ENCODE assay signal across 12 cellular contexts in the genomic region with DNA sequence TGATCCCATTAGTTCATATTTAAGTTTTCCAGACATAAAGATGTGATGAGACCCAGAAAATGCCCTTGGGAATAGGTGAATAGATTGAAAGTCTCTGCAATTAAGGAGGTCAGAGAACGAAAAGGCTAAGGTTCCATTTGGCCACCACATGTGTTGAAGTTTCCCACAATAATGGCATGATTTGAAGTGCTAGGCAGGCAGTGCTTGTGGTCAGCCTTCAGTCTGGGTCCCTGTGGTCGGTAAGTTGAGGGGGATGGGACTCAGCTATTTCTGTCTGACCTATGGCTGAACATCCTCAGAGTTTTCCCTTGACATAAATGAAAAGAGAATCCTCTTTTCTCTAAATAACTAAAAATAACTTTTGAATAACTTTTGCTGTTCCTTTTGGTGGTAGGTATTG.
DNase-seq lines count a peak whose midpoint lies in the region; ATAC-seq and TF ChIP-seq lines count a peak whose summit lies in the region.
"Had no signal": no experiment of that assay in that cellular context is flagged by ENCODE, and none has a peak within 500 bp of the region (broad histone marks: within the 10 kb centered on the region; RNA-seq: fewer than 3 reads in every experiment).

No MANE protein-coding gene starts in this region.

- H3K9ac ChIP-seq in DND-41 (ENCODE audit: low read depth, low read length): no peak overlapping the region

- H3K27me3 ChIP-seq in DND-41 (ENCODE audit: insufficient read depth, low read length, poor library complexity) (no peaks in the 10 kb centered on the region), esophagus muscularis mucosa (no peaks in the 10 kb centered on the region), PC-9 (ENCODE audit: insufficient read depth, low read depth) (no peaks in the 10 kb centered on the region)

- H3K9me3 ChIP-seq in DND-41 (ENCODE audit: insufficient read depth, low read length, severe bottlenecking) (no peaks in the 10 kb centered on the region), esophagus muscularis mucosa (no peaks in the 10 kb centered on the region), PC-9 (ENCODE audit: insufficient read depth, low read depth) (no peaks in the 10 kb centered on the region)
- H3K9me3 ChIP-seq: A549, HAP-1 had no signal

- ATAC-seq in DND-41 (ENCODE audit: insufficient read depth, low read depth): no peak
- ATAC-seq: A549, HepG2 had no signal

- BruUV-seq in PC-9 (replicated peaks; lab: Mats Ljungman, UMichigan): no TSS peak

- no peaks in the 10 kb centered on the region for H3K36me3 Mint-ChIP-seq in glutamatergic neuron (ENCODE audit: unreplicated experiment)

- CTCF ChIA-PET in PC-9 (lab: Charles Lee): no interaction called here

- H3K9me3 Mint-ChIP-seq in glutamatergic neuron (ENCODE audit: unreplicated experiment): peaks cover 6% of the 10 kb centered on the region
- H3K9me3 Mint-ChIP-seq: CD4-positive, CD25-positive, alpha-beta regulatory T cell had no signal

- no peak overlapping the region for H2AFZ ChIP-seq in DND-41 (ENCODE audit: low read depth, low read length)
- H2AFZ ChIP-seq in PC-9: no peak overlapping the region

- no peak overlapping the region for H3K27ac Mint-ChIP-seq in glutamatergic neuron (ENCODE audit: unreplicated experiment)
- H3K27ac Mint-ChIP-seq: CD4-positive, CD25-positive, alpha-beta regulatory T cell had no signal

- no peak for DNase-seq in DND-41
- peak; percentile 16 for DNase-seq in OCI-M1 (lab: John Stamatoyannopoulos, UW)
- DNase-seq in glutamatergic neuron: no peak
- no peak for DNase-seq in dedifferentiated amniotic fluid mesenchymal stem cell (ENCODE audit: extremely low spot score)
- DNase-seq in esophagus muscularis mucosa (ENCODE audit: extremely low spot score): no peak
- DNase-seq in PC-9: no peak
- DNase-seq in NCI-H69 (lab: John Stamatoyannopoulos, UW): no peak
- DNase-seq: CD4-positive, CD25-positive, alpha-beta regulatory T cell; GDM1 had no signal

- no peak for TF ChIP-seq POLR2A in esophagus muscularis mucosa (IDR thresholded peaks at IDR 0.05; ENCODE audit: low read depth)

- H3K4me1 Mint-ChIP-seq in glutamatergic neuron (ENCODE audit: low read depth, unreplicated experiment): peaks cover 53% of the 10 kb centered on the region

- intact Hi-C loops in esophagus muscularis mucosa (cut with DNase I): no loop called here
- intact Hi-C loops in PC-9 (cut with micrococcal nuclease; ENCODE audit: unreplicated experiment): no loop called here

- peaks cover 91% of the 10 kb centered on the region for H3K4me1 ChIP-seq in DND-41 (ENCODE audit: insufficient read depth, low read length)
- H3K4me1 ChIP-seq in esophagus muscularis mucosa: peaks cover 0 to 7% (median under 1%) of the 10 kb centered on the region in 4 donors
- H3K4me1 ChIP-seq in PC-9 (replicated peaks; ENCODE audit: insufficient read depth): no peaks in the 10 kb centered on the region
- H3K4me1 ChIP-seq: HAP-1 had no signal

- H3F3A ChIP-seq in PC-9 (ENCODE audit: insufficient read depth, low read depth): no peaks in the 10 kb centered on the region

- POLR2A ChIA-PET in PC-9 (lab: Charles Lee; ENCODE audit: unreplicated experiment): no interaction called here

- H3K9me2 ChIP-seq in PC-9 (ENCODE audit: insufficient read depth): no peaks in the 10 kb centered on the region

- H3K27ac ChIP-seq in DND-41 (ENCODE audit: low read length) (peak overlapping the region; percentile 47), esophagus muscularis mucosa (replicated peaks in 1 of 4) (no peak overlapping the region), PC-9 (no peak overlapping the region)
- H3K27ac ChIP-seq: A549 had no signal

- peak overlapping the region; percentile 64 for H3K4me3 Mint-ChIP-seq in glutamatergic neuron (ENCODE audit: unreplicated experiment)
- H3K4me3 Mint-ChIP-seq: CD4-positive, CD25-positive, alpha-beta regulatory T cell had no signal

- WGBS in esophagus muscularis mucosa: 88% methylated on average over 2 of the region's 2 CpGs

- H3K4me2 ChIP-seq in DND-41 (ENCODE audit: insufficient read depth, low read length) (no peak overlapping the region), PC-9 (no peak overlapping the region)
- H3K4me2 ChIP-seq: A549 had no signal

- peaks cover 4% of the 10 kb centered on the region for H3K27me3 Mint-ChIP-seq in glutamatergic neuron (ENCODE audit: unreplicated experiment)
- H3K27me3 Mint-ChIP-seq: CD4-positive, CD25-positive, alpha-beta regulatory T cell had no signal

- TF ChIP-seq EP300 in esophagus muscularis mucosa (IDR thresholded peaks at IDR 0.05): no peak

- H3K36me3 ChIP-seq in DND-41 (ENCODE audit: insufficient read depth, low read length) (peaks cover 5% of the 10 kb centered on the region; the same call in 1 of the 2 replicates), esophagus muscularis mucosa (no peaks in the 10 kb centered on the region), PC-9 (ENCODE audit: low read depth) (no peaks in the 10 kb centered on the region)
- H3K36me3 ChIP-seq: HAP-1 had no signal

- TF ChIP-seq CTCF in DND-41 (IDR thresholded peaks at IDR 0.05; ENCODE audit: borderline replicate concordance, extremely low read depth, low read length, poor library complexity, severe bottlenecking) (no peak), glutamatergic neuron (IDR thresholded peaks at IDR 0.05; ENCODE audit: partially characterized antibody, unreplicated experiment) (no peak), esophagus muscularis mucosa (IDR thresholded peaks at IDR 0.05) (no peak), PC-9 (conservative IDR thresholded peaks at IDR 0.05) (no peak)

- H3K79me2 ChIP-seq in DND-41 (ENCODE audit: insufficient read depth, low read length) (peaks cover 100% of the 10 kb centered on the region), PC-9 (ENCODE audit: low read depth) (no peaks in the 10 kb centered on the region)

- H3K4me3 ChIP-seq in DND-41 (ENCODE audit: low read depth in 1 of 2, low read length in 2 of 2) (no peak overlapping the region), esophagus muscularis mucosa (no peak overlapping the region), PC-9 (no peak overlapping the region)
- H3K4me3 ChIP-seq: A549, HAP-1 had no signal

- peaks cover 46% of the 10 kb centered on the region for H4K20me1 ChIP-seq in DND-41 (ENCODE audit: insufficient read depth, low read length)
- no peaks in the 10 kb centered on the region for H4K20me1 ChIP-seq in PC-9 (ENCODE audit: insufficient read depth)
